Comparison of ENCODE assay signal across 12 cellular contexts in genomic region chr3:172586447-172586846, GRCh38.
DNase-seq lines count a peak whose midpoint lies in the region; ATAC-seq, FAIRE-seq and TF ChIP-seq lines count a peak whose summit lies in the region.
"Had no signal": no experiment of that assay in that cellular context is flagged by ENCODE, and none has a peak within 500 bp of the region (broad histone marks: within the 10 kb centered on the region; RNA-seq: fewer than 3 reads in every experiment).

No MANE protein-coding gene starts in this region.

- H3K9me3 Mint-ChIP-seq in naive thymus-derived CD8-positive, alpha-beta T cell = peaks cover 0 to 16% (median 2%) of the 10 kb centered on the region in 9 donors

- intact Hi-C loops in HepG2 (cut with micrococcal nuclease; ENCODE audit: unreplicated experiment) = no loop called here

- DNase-seq in HepG2 (ENCODE audit: low spot score) (no peak), caudate nucleus (lab: John Stamatoyannopoulos, UW) (no peak), NCI-H69 (lab: John Stamatoyannopoulos, UW) (no peak)
- DNase-seq in naive thymus-derived CD8-positive, alpha-beta T cell = no peak
- DNase-seq: activated effector memory CD4-positive, alpha-beta T cell treated with anti-CD3 and anti-CD28 coated beads, Interleukin-2, amount 50 U/mL, for 16 hours; naive B cell; NCI-H1105 treated with DMSO at 0.1 percent for 48 hours had no signal

- peaks cover 9 to 66% (median 32%) of the 10 kb centered on the region in 4 donors for H3K4me1 Mint-ChIP-seq in naive thymus-derived CD8-positive, alpha-beta T cell

- no TSS peak for BruUV-seq in HepG2 (replicated peaks; lab: Mats Ljungman, UMichigan)

- no peak overlapping the region for H3K4me2 ChIP-seq in HepG2 (ENCODE audit: low read depth, low read length)

- no peaks in the 10 kb centered on the region for H3K79me2 ChIP-seq in HepG2 (ENCODE audit: insufficient read depth, low read length)

- peak overlapping the region in 2 of 10 donors; percentile 12 to 33 for H3K27ac Mint-ChIP-seq in naive thymus-derived CD8-positive, alpha-beta T cell
- H3K27ac Mint-ChIP-seq: B cell, naive B cell had no signal

- in situ Hi-C loops in HepG2 (cut with HindIII; ENCODE audit: extremely low pct_ligation_motif_present, low pct_unique_long_range_greater_than_20kb) = no loop called here

- peak overlapping the region; percentile 56 to 69 for H3K9ac ChIP-seq in liver (ENCODE audit: low read depth in 1 of 2, low read length in 2 of 2)
- no peak overlapping the region for H3K9ac ChIP-seq in HepG2 (ENCODE audit: insufficient read depth, low read depth, low read length)

- FAIRE-seq in HepG2 (lab: Jason Lieb, UNC) = no peak

- H2AFZ ChIP-seq in HepG2 (ENCODE audit: low read length) = no peak overlapping the region

- no peak for ATAC-seq in HepG2
- ATAC-seq in GM21737 (IDR thresholded peaks at IDR 0.05; ENCODE audit: unreplicated experiment) = no peak
- no peak for ATAC-seq in naive thymus-derived CD8-positive, alpha-beta T cell
- no peak for ATAC-seq in HG03342 (IDR thresholded peaks at IDR 0.05; ENCODE audit: unreplicated experiment)

- peaks cover 0 to 11% (median 0%) of the 10 kb centered on the region in 3 donors for H3K36me3 Mint-ChIP-seq in naive thymus-derived CD8-positive, alpha-beta T cell

- no peaks in the 10 kb centered on the region for H3K36me3 ChIP-seq in liver (ENCODE audit: control insufficient read depth in 4 of 4, insufficient read depth in 3 of 4, low read depth in 1 of 4, low read length in 3 of 4)
- no peaks in the 10 kb centered on the region for H3K36me3 ChIP-seq in HepG2 (replicated peaks in 1 of 2; ENCODE audit: control insufficient read depth in 1 of 2, insufficient read depth in 2 of 2, low read length in 2 of 2)
- no peaks in the 10 kb centered on the region for H3K36me3 ChIP-seq in muscle layer of duodenum (ENCODE audit: control insufficient read depth in 1 of 2, insufficient read depth in 2 of 2, low read length in 2 of 2)

- TF ChIP-seq RAD21 in liver (IDR thresholded peaks at IDR 0.05) (peak; percentile 10 to 63), HepG2 (CRISPR knock-in tag; IDR thresholded peaks at IDR 0.05) (no peak)

- H3K4me3 ChIP-seq in liver (ENCODE audit: low read depth in 1 of 3, low read length in 3 of 3) = peak overlapping the region in 1 of 3 donors; percentile 34
- no peak overlapping the region for H3K4me3 ChIP-seq in HepG2 (replicated peaks in 1 of 3; ENCODE audit: insufficient read depth in 1 of 3, low read depth in 2 of 3, low read length in 3 of 3)
- H3K4me3 ChIP-seq in muscle layer of duodenum (ENCODE audit: low read depth in 1 of 2, low read length in 2 of 2) = no peak overlapping the region

- no peak for TF ChIP-seq CTCF in liver (IDR thresholded peaks at IDR 0.05; ENCODE audit: low read depth, low read length, missing input control)
- TF ChIP-seq CTCF in HepG2 (CRISPR knock-in tag; IDR thresholded peaks at IDR 0.05) = no peak

- H3K27ac ChIP-seq in liver (ENCODE audit: low read depth in 1 of 2, low read length in 2 of 2) (peak overlapping the region; percentile 87 to 93), HepG2 (ENCODE audit: extremely low read length, insufficient read depth, low read length) (no peak overlapping the region), caudate nucleus (ENCODE audit: low read depth, low read length) (peak overlapping the region; percentile 4), muscle layer of duodenum (ENCODE audit: low read length) (peak overlapping the region; percentile 4)

- H3K4me3 Mint-ChIP-seq in naive thymus-derived CD8-positive, alpha-beta T cell = no peak overlapping the region
- H3K4me3 Mint-ChIP-seq: B cell, naive B cell had no signal

- H3K27me3 ChIP-seq in liver (ENCODE audit: control insufficient read depth in 4 of 4, insufficient read depth in 4 of 4, low read length in 3 of 4) (no peaks in the 10 kb centered on the region), HepG2 (ENCODE audit: control insufficient read depth in 1 of 2, insufficient read depth in 2 of 2, low read length in 2 of 2) (no peaks in the 10 kb centered on the region), muscle layer of duodenum (ENCODE audit: low read depth, low read length) (no peaks in the 10 kb centered on the region)

- POLR2A ChIA-PET in HepG2 (lab: Yijun Ruan, JAX) = no interaction called here
- POLR2A ChIA-PET in naive thymus-derived CD8-positive, alpha-beta T cell (lab: Charles Lee) = interaction anchor here (0.8 to 1.0 kb wide), 2 partner anchors 10 to 64 kb away, joined by 3 to 4 read pairs; no protein-coding TSS in a partner anchor

- no peak for TF ChIP-seq POLR2A in HepG2 (IDR thresholded peaks at IDR 0.05; ENCODE audit: insufficient read depth in 1 of 2, low read depth in 2 of 2, low read length in 2 of 2)

- H3K9me3 ChIP-seq in liver (ENCODE audit: control insufficient read depth in 4 of 4, low read length in 3 of 4) = no peaks in the 10 kb centered on the region
- no peaks in the 10 kb centered on the region for H3K9me3 ChIP-seq in HepG2 (ENCODE audit: low read length)
- H3K9me3 ChIP-seq in muscle layer of duodenum (ENCODE audit: control insufficient read depth in 1 of 2, low read length in 2 of 2) = no peaks in the 10 kb centered on the region

- H3K27me3 Mint-ChIP-seq in naive thymus-derived CD8-positive, alpha-beta T cell = no peaks in the 10 kb centered on the region
- H3K27me3 Mint-ChIP-seq: B cell had no signal

- TF ChIP-seq EP300 in HepG2 (IDR thresholded peaks at IDR 0.05; ENCODE audit: low read depth in 2 of 2, low read length in 2 of 2) (no peak), HepG2 (CRISPR knock-in tag; IDR thresholded peaks at IDR 0.05; ENCODE audit: borderline replicate concordance) (no peak)

- H4K20me1 ChIP-seq in HepG2 (ENCODE audit: insufficient read depth, low read length) = no peaks in the 10 kb centered on the region

- H3K4me1 ChIP-seq in liver (ENCODE audit: control insufficient read depth in 4 of 4, insufficient read depth in 4 of 4, low read length in 3 of 4) (peaks cover 3 to 6% (median 5%) of the 10 kb centered on the region in 4 donors), HepG2 (ENCODE audit: insufficient read depth, low read length) (peaks cover 6% of the 10 kb centered on the region), muscle layer of duodenum (ENCODE audit: control insufficient read depth in 1 of 2, insufficient read depth in 2 of 2, low read length in 2 of 2) (no peaks in the 10 kb centered on the region)

- CTCF ChIA-PET in HepG2 (lab: Yijun Ruan, JAX; ENCODE audit: low intra/inter-chr PET ratio, low total read pairs) = no interaction called here

TF ChIP-seq in liver, 16 proteins besides CTCF, POLR2A, EP300 and RAD21 (continues in another document):
- TF ChIP-seq, protein P1, sequence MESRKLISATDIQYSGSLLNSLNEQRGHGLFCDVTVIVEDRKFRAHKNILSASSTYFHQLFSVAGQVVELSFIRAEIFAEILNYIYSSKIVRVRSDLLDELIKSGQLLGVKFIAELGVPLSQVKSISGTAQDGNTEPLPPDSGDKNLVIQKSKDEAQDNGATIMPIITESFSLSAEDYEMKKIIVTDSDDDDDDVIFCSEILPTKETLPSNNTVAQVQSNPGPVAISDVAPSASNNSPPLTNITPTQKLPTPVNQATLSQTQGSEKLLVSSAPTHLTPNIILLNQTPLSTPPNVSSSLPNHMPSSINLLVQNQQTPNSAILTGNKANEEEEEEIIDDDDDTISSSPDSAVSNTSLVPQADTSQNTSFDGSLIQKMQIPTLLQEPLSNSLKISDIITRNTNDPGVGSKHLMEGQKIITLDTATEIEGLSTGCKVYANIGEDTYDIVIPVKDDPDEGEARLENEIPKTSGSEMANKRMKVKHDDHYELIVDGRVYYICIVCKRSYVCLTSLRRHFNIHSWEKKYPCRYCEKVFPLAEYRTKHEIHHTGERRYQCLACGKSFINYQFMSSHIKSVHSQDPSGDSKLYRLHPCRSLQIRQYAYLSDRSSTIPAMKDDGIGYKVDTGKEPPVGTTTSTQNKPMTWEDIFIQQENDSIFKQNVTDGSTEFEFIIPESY (IDR thresholded peaks at IDR 0.05) = peak; percentile 15
- TF ChIP-seq NR2F2 (IDR thresholded peaks at IDR 0.05) = peak; percentile 60
- peak; percentile 84 to 90 for TF ChIP-seq RXRA (IDR thresholded peaks at IDR 0.05)
- no peak for TF ChIP-seq HNF4G (IDR thresholded peaks at IDR 0.05)
- TF ChIP-seq JUND (IDR thresholded peaks at IDR 0.05) = peak; percentile 51 to 64
- peak; percentile 59 for TF ChIP-seq MAX (IDR thresholded peaks at IDR 0.05)

TF ChIP-seq in HepG2, 621 proteins besides CTCF, POLR2A, EP300 and RAD21 (continues in another document):
- no peak for TF ChIP-seq ZC3H13 (CRISPR knock-in tag; IDR thresholded peaks at IDR 0.05)
- no peak for TF ChIP-seq ZNF496 (CRISPR knock-in tag; IDR thresholded peaks at IDR 0.05; ENCODE audit: insufficient replicate concordance)
- no peak for TF ChIP-seq DPF2 (CRISPR knock-in tag; IDR thresholded peaks at IDR 0.05; ENCODE audit: borderline replicate concordance, low read depth)
